Comparison of ENCODE assay signal across 35 cellular contexts in genomic region chr4:116500225-116500624, GRCh38.
"Had no signal": no experiment of that assay in that cellular context is flagged by ENCODE, and none has a peak within 500 bp of the region (broad histone marks: within the 10 kb centered on the region; RNA-seq: fewer than 3 reads in every experiment).

No MANE protein-coding gene starts in this region.

- H3K27me3 ChIP-seq: MG63 had no signal

- H3K9me3 ChIP-seq: MG63 had no signal

- H3K27ac ChIP-seq: KMS-11 had no signal

- H3K4me2 ChIP-seq: KMS-11 had no signal

- H3K4me3 ChIP-seq: MG63 had no signal

- H3K36me3 ChIP-seq: MG63 had no signal

- H3K9ac ChIP-seq: KMS-11 had no signal

- DNase-seq: Karpas-422, Kasumi-1, KBM-7, KG1, MG63, MM.1S, MV-4-11, NCI-H1048, NCI-H1092, NCI-H1092 treated with DMSO at 0.1 percent for 48 hours, NCI-H1105, NCI-H1105 treated with DMSO at 0.1 percent for 48 hours, NCI-H1417, NCI-H1417 treated with DMSO at 0.1 percent for 48 hours, NCI-H1436, NCI-H1436 treated with DMSO at 0.1 percent for 48 hours, NCI-H146, NCI-H1694, NCI-H1694 treated with DMSO at 0.1 percent for 48 hours, NCI-H187, NCI-H187 treated with DMSO at 0.1 percent for 48 hours, NCI-H1930, NCI-H2029, NCI-H2029 treated with DMSO at 0.1 percent for 48 hours, NCI-H2081, NCI-H2081 treated with DMSO at 0.1 percent for 48 hours, NCI-H2107, NCI-H2171, NCI-H2171 treated with DMSO at 0.1 percent for 48 hours, NCI-H2227 treated with DMSO at 0.1 percent for 48 hours, NCI-H226, NCI-H345, NCI-H446, NCI-H446 treated with DMSO at 0.1 percent for 48 hours had no signal
